Comparison of ENCODE assay signal across 1 cellular context in the genomic region with DNA sequence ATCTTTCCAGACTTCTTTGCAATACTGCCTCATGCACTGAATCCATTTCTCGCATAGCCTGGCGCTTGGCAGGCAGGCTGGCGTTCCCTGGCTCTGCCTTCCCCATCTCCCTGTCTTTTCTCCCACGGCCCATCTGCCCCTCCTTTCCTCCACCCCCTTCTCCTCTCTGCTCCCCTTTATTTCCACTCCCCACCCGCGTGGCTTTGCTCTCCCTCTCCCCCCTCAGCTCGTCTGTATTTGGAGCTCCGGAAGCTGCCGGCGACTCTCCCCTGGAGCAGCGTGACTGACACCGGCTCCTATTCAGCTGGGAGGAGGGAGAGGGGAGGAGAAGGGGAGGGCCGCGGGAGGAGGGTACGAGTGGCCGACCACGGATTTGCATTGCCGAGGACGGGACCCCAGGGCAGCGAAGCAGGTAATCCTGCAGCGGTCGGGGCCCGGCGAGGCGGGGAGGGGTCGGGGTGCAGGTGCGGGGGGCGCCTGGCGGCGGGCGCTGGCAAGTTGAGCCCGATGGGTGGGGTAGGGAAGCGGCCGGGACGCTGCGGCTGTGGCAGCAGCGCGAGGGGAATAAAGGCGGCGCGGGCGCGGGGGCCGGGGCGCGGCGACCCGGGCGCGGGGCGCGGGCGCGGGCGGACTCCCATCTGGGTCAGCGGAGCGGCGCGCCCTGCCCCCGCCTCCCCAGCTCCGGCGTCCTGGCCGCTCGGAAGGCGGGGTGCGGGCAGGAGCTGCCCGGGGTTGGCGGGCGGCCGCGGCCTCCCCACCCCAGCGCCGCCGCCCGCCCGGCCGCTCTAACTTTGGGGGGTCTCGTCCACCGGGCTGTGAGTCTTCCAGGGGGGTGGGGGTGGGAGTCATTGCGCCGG.
A peak's percentile ranks its signal among the peaks of the same experiment; 100 is the strongest.
TF ChIP-seq lines count a peak whose summit lies in the region.

A gene with protein sequence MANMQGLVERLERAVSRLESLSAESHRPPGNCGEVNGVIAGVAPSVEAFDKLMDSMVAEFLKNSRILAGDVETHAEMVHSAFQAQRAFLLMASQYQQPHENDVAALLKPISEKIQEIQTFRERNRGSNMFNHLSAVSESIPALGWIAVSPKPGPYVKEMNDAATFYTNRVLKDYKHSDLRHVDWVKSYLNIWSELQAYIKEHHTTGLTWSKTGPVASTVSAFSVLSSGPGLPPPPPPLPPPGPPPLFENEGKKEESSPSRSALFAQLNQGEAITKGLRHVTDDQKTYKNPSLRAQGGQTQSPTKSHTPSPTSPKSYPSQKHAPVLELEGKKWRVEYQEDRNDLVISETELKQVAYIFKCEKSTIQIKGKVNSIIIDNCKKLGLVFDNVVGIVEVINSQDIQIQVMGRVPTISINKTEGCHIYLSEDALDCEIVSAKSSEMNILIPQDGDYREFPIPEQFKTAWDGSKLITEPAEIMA (plus strand): TSS at position 261 of the 857 bp plus-strand sequence. CDS start 27,961 bp downstream, outside the sequence.

TF ChIP-seq in HepG2, 621 proteins besides CTCF, POLR2A, EP300 and RAD21 (continued from another document and continues in another):
- TF ChIP-seq, protein P1, sequence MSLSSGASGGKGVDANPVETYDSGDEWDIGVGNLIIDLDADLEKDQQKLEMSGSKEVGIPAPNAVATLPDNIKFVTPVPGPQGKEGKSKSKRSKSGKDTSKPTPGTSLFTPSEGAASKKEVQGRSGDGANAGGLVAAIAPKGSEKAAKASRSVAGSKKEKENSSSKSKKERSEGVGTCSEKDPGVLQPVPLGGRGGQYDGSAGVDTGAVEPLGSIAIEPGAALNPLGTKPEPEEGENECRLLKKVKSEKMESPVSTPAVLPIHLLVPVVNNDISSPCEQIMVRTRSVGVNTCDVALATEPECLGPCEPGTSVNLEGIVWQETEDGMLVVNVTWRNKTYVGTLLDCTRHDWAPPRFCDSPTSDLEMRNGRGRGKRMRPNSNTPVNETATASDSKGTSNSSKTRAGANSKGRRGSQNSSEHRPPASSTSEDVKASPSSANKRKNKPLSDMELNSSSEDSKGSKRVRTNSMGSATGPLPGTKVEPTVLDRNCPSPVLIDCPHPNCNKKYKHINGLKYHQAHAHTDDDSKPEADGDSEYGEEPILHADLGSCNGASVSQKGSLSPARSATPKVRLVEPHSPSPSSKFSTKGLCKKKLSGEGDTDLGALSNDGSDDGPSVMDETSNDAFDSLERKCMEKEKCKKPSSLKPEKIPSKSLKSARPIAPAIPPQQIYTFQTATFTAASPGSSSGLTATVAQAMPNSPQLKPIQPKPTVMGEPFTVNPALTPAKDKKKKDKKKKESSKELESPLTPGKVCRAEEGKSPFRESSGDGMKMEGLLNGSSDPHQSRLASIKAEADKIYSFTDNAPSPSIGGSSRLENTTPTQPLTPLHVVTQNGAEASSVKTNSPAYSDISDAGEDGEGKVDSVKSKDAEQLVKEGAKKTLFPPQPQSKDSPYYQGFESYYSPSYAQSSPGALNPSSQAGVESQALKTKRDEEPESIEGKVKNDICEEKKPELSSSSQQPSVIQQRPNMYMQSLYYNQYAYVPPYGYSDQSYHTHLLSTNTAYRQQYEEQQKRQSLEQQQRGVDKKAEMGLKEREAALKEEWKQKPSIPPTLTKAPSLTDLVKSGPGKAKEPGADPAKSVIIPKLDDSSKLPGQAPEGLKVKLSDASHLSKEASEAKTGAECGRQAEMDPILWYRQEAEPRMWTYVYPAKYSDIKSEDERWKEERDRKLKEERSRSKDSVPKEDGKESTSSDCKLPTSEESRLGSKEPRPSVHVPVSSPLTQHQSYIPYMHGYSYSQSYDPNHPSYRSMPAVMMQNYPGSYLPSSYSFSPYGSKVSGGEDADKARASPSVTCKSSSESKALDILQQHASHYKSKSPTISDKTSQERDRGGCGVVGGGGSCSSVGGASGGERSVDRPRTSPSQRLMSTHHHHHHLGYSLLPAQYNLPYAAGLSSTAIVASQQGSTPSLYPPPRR (CRISPR knock-in tag; IDR thresholded peaks at IDR 0.05; ENCODE audit: borderline replicate concordance) = peak; percentile 48; the same call in 1 of the 2 replicates
- TF ChIP-seq, protein P2, sequence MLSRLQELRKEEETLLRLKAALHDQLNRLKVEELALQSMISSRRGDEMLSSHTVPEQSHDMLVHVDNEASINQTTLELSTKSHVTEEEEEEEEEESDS (CRISPR knock-in tag; IDR thresholded peaks at IDR 0.05; ENCODE audit: borderline replicate concordance) = no peak
- no peak for TF ChIP-seq TEAD3 (CRISPR knock-in tag; optimal IDR thresholded peaks at IDR 0.05; ENCODE audit: borderline replicate concordance)
- no peak for TF ChIP-seq RAD51 (IDR thresholded peaks at IDR 0.05; ENCODE audit: borderline replicate concordance)
- no peak for TF ChIP-seq MAFG (CRISPR knock-in tag; IDR thresholded peaks at IDR 0.05)
- TF ChIP-seq, protein P3, sequence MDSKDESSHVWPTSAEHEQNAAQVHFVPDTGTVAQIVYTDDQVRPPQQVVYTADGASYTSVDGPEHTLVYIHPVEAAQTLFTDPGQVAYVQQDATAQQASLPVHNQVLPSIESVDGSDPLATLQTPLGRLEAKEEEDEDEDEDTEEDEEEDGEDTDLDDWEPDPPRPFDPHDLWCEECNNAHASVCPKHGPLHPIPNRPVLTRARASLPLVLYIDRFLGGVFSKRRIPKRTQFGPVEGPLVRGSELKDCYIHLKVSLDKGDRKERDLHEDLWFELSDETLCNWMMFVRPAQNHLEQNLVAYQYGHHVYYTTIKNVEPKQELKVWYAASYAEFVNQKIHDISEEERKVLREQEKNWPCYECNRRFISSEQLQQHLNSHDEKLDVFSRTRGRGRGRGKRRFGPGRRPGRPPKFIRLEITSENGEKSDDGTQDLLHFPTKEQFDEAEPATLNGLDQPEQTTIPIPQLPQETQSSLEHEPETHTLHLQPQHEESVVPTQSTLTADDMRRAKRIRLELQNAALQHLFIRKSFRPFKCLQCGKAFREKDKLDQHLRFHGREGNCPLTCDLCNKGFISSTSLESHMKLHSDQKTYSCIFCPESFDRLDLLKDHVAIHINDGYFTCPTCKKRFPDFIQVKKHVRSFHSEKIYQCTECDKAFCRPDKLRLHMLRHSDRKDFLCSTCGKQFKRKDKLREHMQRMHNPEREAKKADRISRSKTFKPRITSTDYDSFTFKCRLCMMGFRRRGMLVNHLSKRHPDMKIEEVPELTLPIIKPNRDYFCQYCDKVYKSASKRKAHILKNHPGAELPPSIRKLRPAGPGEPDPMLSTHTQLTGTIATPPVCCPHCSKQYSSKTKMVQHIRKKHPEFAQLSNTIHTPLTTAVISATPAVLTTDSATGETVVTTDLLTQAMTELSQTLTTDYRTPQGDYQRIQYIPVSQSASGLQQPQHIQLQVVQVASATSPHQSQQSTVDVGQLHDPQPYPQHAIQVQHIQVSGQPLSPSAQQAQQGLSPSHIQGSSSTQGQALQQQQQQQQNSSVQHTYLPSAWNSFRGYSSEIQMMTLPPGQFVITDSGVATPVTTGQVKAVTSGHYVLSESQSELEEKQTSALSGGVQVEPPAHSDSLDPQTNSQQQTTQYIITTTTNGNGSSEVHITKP (CRISPR knock-in tag; IDR thresholded peaks at IDR 0.05; ENCODE audit: low read depth) = no peak
- TF ChIP-seq ZSCAN22 (CRISPR knock-in tag; IDR thresholded peaks at IDR 0.05) = no peak
- no peak for TF ChIP-seq RBM22 (optimal IDR thresholded peaks at IDR 0.05; ENCODE audit: low read length)
- no peak for TF ChIP-seq CBX2 (IDR thresholded peaks at IDR 0.05; ENCODE audit: low read depth, low read length)
- no peak for TF ChIP-seq CBX2 (CRISPR knock-in tag; IDR thresholded peaks at IDR 0.05; ENCODE audit: low read depth)
- no peak; the same call in 1 of the 2 replicates for TF ChIP-seq ZNF790 (CRISPR knock-in tag; IDR thresholded peaks at IDR 0.05; ENCODE audit: borderline replicate concordance)
- TF ChIP-seq, protein P4, sequence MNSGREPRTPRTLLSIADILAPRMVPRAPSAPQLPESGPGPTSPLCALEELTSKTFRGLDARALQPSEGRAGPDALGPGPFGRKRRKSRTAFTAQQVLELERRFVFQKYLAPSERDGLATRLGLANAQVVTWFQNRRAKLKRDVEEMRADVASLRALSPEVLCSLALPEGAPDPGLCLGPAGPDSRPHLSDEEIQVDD (CRISPR knock-in tag; IDR thresholded peaks at IDR 0.05; ENCODE audit: borderline replicate concordance) = no peak
- TF ChIP-seq HMGA1 (CRISPR knock-in tag; conservative IDR thresholded peaks at IDR 0.05) = no peak
- TF ChIP-seq, protein P5, sequence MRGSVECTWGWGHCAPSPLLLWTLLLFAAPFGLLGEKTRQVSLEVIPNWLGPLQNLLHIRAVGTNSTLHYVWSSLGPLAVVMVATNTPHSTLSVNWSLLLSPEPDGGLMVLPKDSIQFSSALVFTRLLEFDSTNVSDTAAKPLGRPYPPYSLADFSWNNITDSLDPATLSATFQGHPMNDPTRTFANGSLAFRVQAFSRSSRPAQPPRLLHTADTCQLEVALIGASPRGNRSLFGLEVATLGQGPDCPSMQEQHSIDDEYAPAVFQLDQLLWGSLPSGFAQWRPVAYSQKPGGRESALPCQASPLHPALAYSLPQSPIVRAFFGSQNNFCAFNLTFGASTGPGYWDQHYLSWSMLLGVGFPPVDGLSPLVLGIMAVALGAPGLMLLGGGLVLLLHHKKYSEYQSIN (CRISPR knock-in tag; IDR thresholded peaks at IDR 0.05; ENCODE audit: borderline replicate concordance) = no peak
- no peak for TF ChIP-seq ZEB1 (IDR thresholded peaks at IDR 0.05; ENCODE audit: insufficient replicate concordance, low read depth)
- no peak for TF ChIP-seq SNAI1 (CRISPR knock-in tag; IDR thresholded peaks at IDR 0.05; ENCODE audit: borderline replicate concordance)
- no peak for TF ChIP-seq MTF1 (CRISPR knock-in tag; IDR thresholded peaks at IDR 0.05)
- TF ChIP-seq REL (CRISPR knock-in tag; conservative IDR thresholded peaks at IDR 0.05) = no peak
- TF ChIP-seq, protein P6, sequence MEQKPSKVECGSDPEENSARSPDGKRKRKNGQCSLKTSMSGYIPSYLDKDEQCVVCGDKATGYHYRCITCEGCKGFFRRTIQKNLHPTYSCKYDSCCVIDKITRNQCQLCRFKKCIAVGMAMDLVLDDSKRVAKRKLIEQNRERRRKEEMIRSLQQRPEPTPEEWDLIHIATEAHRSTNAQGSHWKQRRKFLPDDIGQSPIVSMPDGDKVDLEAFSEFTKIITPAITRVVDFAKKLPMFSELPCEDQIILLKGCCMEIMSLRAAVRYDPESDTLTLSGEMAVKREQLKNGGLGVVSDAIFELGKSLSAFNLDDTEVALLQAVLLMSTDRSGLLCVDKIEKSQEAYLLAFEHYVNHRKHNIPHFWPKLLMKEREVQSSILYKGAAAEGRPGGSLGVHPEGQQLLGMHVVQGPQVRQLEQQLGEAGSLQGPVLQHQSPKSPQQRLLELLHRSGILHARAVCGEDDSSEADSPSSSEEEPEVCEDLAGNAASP (CRISPR knock-in tag; IDR thresholded peaks at IDR 0.05; ENCODE audit: borderline replicate concordance) = no peak
- TF ChIP-seq ATF1 (CRISPR knock-in tag; IDR thresholded peaks at IDR 0.05) = no peak
- TF ChIP-seq ZMAT3 (CRISPR knock-in tag; conservative IDR thresholded peaks at IDR 0.05) = peak; percentile 75; the same call in 1 of the 2 replicates
- no peak for TF ChIP-seq ZNF230 (CRISPR knock-in tag; IDR thresholded peaks at IDR 0.05)
- no peak for TF ChIP-seq RFXANK (CRISPR knock-in tag; IDR thresholded peaks at IDR 0.05)
- TF ChIP-seq POLR2AphosphoS5 (IDR thresholded peaks at IDR 0.05; ENCODE audit: low read depth, low read length) = peak; percentile 56
- TF ChIP-seq MTF2 (CRISPR knock-in tag; IDR thresholded peaks at IDR 0.05; ENCODE audit: borderline replicate concordance) = peak; percentile 83; the same call in 1 of the 2 replicates
- TF ChIP-seq, protein P7, sequence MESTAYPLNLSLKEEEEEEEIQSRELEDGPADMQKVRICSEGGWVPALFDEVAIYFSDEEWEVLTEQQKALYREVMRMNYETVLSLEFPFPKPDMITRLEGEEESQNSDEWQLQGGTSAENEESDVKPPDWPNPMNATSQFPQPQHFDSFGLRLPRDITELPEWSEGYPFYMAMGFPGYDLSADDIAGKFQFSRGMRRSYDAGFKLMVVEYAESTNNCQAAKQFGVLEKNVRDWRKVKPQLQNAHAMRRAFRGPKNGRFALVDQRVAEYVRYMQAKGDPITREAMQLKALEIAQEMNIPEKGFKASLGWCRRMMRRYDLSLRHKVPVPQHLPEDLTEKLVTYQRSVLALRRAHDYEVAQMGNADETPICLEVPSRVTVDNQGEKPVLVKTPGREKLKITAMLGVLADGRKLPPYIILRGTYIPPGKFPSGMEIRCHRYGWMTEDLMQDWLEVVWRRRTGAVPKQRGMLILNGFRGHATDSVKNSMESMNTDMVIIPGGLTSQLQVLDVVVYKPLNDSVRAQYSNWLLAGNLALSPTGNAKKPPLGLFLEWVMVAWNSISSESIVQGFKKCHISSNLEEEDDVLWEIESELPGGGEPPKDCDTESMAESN (CRISPR knock-in tag; conservative IDR thresholded peaks at IDR 0.05) = 0 out of 2 replicates have a peak, but pooled peaks have one; percentile 22
- TF ChIP-seq, protein P8, sequence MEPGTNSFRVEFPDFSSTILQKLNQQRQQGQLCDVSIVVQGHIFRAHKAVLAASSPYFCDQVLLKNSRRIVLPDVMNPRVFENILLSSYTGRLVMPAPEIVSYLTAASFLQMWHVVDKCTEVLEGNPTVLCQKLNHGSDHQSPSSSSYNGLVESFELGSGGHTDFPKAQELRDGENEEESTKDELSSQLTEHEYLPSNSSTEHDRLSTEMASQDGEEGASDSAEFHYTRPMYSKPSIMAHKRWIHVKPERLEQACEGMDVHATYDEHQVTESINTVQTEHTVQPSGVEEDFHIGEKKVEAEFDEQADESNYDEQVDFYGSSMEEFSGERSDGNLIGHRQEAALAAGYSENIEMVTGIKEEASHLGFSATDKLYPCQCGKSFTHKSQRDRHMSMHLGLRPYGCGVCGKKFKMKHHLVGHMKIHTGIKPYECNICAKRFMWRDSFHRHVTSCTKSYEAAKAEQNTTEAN (CRISPR knock-in tag; conservative IDR thresholded peaks at IDR 0.05) = no peak
- TF ChIP-seq RXRB (CRISPR knock-in tag; IDR thresholded peaks at IDR 0.05; ENCODE audit: borderline replicate concordance) = peak; percentile 29; the same call in 1 of the 2 replicates
- no peak for TF ChIP-seq ZNF878 (CRISPR knock-in tag; IDR thresholded peaks at IDR 0.05)
- TF ChIP-seq, protein P9, sequence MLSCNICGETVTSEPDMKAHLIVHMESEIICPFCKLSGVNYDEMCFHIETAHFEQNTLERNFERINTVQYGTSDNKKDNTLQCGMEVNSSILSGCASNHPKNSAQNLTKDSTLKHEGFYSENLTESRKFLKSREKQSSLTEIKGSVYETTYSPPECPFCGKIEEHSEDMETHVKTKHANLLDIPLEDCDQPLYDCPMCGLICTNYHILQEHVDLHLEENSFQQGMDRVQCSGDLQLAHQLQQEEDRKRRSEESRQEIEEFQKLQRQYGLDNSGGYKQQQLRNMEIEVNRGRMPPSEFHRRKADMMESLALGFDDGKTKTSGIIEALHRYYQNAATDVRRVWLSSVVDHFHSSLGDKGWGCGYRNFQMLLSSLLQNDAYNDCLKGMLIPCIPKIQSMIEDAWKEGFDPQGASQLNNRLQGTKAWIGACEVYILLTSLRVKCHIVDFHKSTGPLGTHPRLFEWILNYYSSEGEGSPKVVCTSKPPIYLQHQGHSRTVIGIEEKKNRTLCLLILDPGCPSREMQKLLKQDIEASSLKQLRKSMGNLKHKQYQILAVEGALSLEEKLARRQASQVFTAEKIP (CRISPR knock-in tag; IDR thresholded peaks at IDR 0.05; ENCODE audit: borderline replicate concordance) = no peak
- no peak for TF ChIP-seq TCF12 (IDR thresholded peaks at IDR 0.05)
- TF ChIP-seq TCF12 (CRISPR knock-in tag; IDR thresholded peaks at IDR 0.05) = no peak
- no peak for TF ChIP-seq JUN (CRISPR knock-in tag; IDR thresholded peaks at IDR 0.05)
- no peak for TF ChIP-seq ISX (CRISPR knock-in tag; conservative IDR thresholded peaks at IDR 0.05)
- no peak for TF ChIP-seq TOE1 (CRISPR knock-in tag; IDR thresholded peaks at IDR 0.05)
